18 cellular contexts compared by ENCODE assay signal in genomic region chr2:12733846-12734245, GRCh38. TPM values are rescaled to one million over a fixed set of nuclear protein-coding genes. Genes with fewer than 3 reads are reported as not detected.
DNase-seq lines count a peak whose midpoint lies in the region; ATAC-seq and TF ChIP-seq lines count a peak whose summit lies in the region.
"Had no signal": no experiment of that assay in that cellular context is flagged by ENCODE, and none has a peak within 500 bp of the region (broad histone marks: within the 10 kb centered on the region; RNA-seq: fewer than 3 reads in every experiment).

No MANE protein-coding gene starts in this region.

- peak overlapping the region in 1 of 3 donors; percentile 54 for H3K9ac ChIP-seq in skeletal muscle tissue (ENCODE audit: low read depth in 1 of 3, low read length in 3 of 3)

- H3K4me3 ChIP-seq in LNCaP clone FGC (ENCODE audit: low read depth, low read length) (no peak overlapping the region), adrenal gland (no peak overlapping the region), right cardiac atrium (ENCODE audit: low read length) (no peak overlapping the region), skeletal muscle tissue (ENCODE audit: low read length in 3 of 3) (no peak overlapping the region)
- H3K4me3 ChIP-seq: BLaER1 treated with 17β-estradiol and CSF1 and Interleukin-3, amounts not matched to agents 10 nM and 100 nM; SJSA1 had no signal

- ATAC-seq in right cardiac atrium = peak; percentile 40 to 45
- no peak for ATAC-seq in SK-N-SH treated with all-trans-retinoic acid at 6 μM for 48 hours
- ATAC-seq in GM21423 (IDR thresholded peaks at IDR 0.05; ENCODE audit: unreplicated experiment) = no peak
- no peak for ATAC-seq in HG02973 (IDR thresholded peaks at IDR 0.05; ENCODE audit: unreplicated experiment)
- ATAC-seq: stimulated activated naive CD8-positive, alpha-beta T cell treated with anti-CD3 and anti-CD28 coated beads, Interleukin-15, Interleukin-2, amounts not matched to agents 100 U/mL and 50 U/mL, for 24 hours; WTC11 had no signal

- no peaks in the 10 kb centered on the region for H3K27me3 ChIP-seq in adrenal gland
- no peaks in the 10 kb centered on the region for H3K27me3 ChIP-seq in right cardiac atrium (ENCODE audit: control insufficient read depth, insufficient read depth)
- no peaks in the 10 kb centered on the region for H3K27me3 ChIP-seq in skeletal muscle tissue (ENCODE audit: control insufficient read depth in 3 of 3, insufficient read depth in 3 of 3, low read length in 3 of 3)
- H3K27me3 ChIP-seq: BLaER1 treated with 17β-estradiol and CSF1 and Interleukin-3, amounts not matched to agents 10 nM and 100 nM; SJSA1 had no signal

- H3K4me1 ChIP-seq in adrenal gland (replicated peaks in 1 of 2) = peaks cover 17 to 50% of the 10 kb centered on the region in 2 donors
- H3K4me1 ChIP-seq in right cardiac atrium (ENCODE audit: control insufficient read depth, insufficient read depth, low read length) = peaks cover 40% of the 10 kb centered on the region
- peaks cover 31 to 57% (median 45%) of the 10 kb centered on the region in 3 donors for H3K4me1 ChIP-seq in skeletal muscle tissue (ENCODE audit: control insufficient read depth in 3 of 3, insufficient read depth in 3 of 3, low read length in 3 of 3)
- H3K4me1 ChIP-seq: SJSA1 had no signal

- intact Hi-C loops in adrenal gland (cut with DNase I) (loop anchor here in 1 of 2 donors (10.0 kb wide), 1 partner anchor 191 kb away; no protein-coding TSS in a partner anchor), right cardiac atrium (cut with DNase I) (loop anchor here in 1 of 4 donors (10.0 kb wide), 1 partner anchor 81 kb away; no protein-coding TSS in a partner anchor)

- no peak for TF ChIP-seq CTCF in LNCaP clone FGC (IDR thresholded peaks at IDR 0.05; ENCODE audit: control insufficient read depth, extremely low read depth, insufficient read depth)
- TF ChIP-seq CTCF in adrenal gland (IDR thresholded peaks at IDR 0.05) = no peak

- 32 to 65% (median 49%) methylated on average over 4 to 7 of the region's 7 CpGs for WGBS in adrenal gland, 4 donors
- 47% methylated on average over 7 of the region's 7 CpGs for WGBS in right cardiac atrium

- TF ChIP-seq POLR2A in adrenal gland (IDR thresholded peaks at IDR 0.05) = no peak

- DNase-seq in LNCaP clone FGC (ENCODE audit: low read depth) = peak; percentile 38
- DNase-seq in adrenal gland = no peak
- DNase-seq in right cardiac atrium = peak; percentile 46 to 78 (median 69)
- no peak for DNase-seq in DMS53 treated with DMSO at 0.1 percent for 48 hours (lab: John Stamatoyannopoulos, UW; ENCODE audit: unreplicated experiment)
- DNase-seq: effector CD4-positive, alpha-beta T cell; glutamatergic neuron; HFFc6; NCI-H1048; NCI-H82; stimulated activated CD4-positive, alpha-beta T cell treated with anti-CD3 and anti-CD28 coated beads, Interleukin-4, amount 100 ng/mL, for 24 hours; stimulated activated naive CD8-positive, alpha-beta T cell treated with anti-CD3 and anti-CD28 coated beads, Interleukin-15, Interleukin-2, amounts not matched to agents 100 U/mL and 50 U/mL, for 24 hours had no signal

- peaks cover 0 to 62% of the 10 kb centered on the region in 2 donors for H3K36me3 ChIP-seq in adrenal gland (replicated peaks in 1 of 2)
- peaks cover 16 to 18% (median 17%) of the 10 kb centered on the region in 3 donors for H3K36me3 ChIP-seq in skeletal muscle tissue (ENCODE audit: control insufficient read depth in 3 of 3, insufficient read depth in 3 of 3, low read length in 3 of 3)

- H3K27ac ChIP-seq in adrenal gland (peak overlapping the region in 4 of 5 donors; percentile 27 to 87 (median 57)), right cardiac atrium (ENCODE audit: low read length) (peak overlapping the region; percentile 62), skeletal muscle tissue (ENCODE audit: low read depth, low read length) (peak overlapping the region; percentile 0)
- H3K27ac ChIP-seq: SJSA1 had no signal

- H3K9me3 ChIP-seq in adrenal gland (replicated peaks in 1 of 3) (no peaks in the 10 kb centered on the region), right cardiac atrium (ENCODE audit: control insufficient read depth, low read length) (no peaks in the 10 kb centered on the region), skeletal muscle tissue (ENCODE audit: control insufficient read depth in 3 of 3, low read length in 3 of 3) (no peaks in the 10 kb centered on the region)
- H3K9me3 ChIP-seq: BLaER1 treated with 17β-estradiol and CSF1 and Interleukin-3, amounts not matched to agents 10 nM and 100 nM; SJSA1 had no signal

TF ChIP-seq in SK-N-SH treated with all-trans-retinoic acid at 6 μM for 48 hours, 23 proteins besides CTCF, POLR2A, EP300 and RAD21:
- TF ChIP-seq GLIS3 (CRISPR knock-in tag; IDR thresholded peaks at IDR 0.05) (no peak), ZFP30 (CRISPR knock-in tag; IDR thresholded peaks at IDR 0.05) (no peak)
TF ChIP-seq in SK-N-SH treated with all-trans-retinoic acid at 6 μM for 48 hours: peak in this region for 0.

RNA-seq across cellular contexts. Expression of gene TRIB2, which starts 17.1 kb away (rescaled TPM):
- 100 to 1,000 TPM in 5 of 8 donors, 10 to 100 TPM in 3; 35.5 to 263 (median 112) TPM for total RNA-seq in adrenal gland
- polyA plus RNA-seq in adrenal gland = 100 to 1,000 TPM in 2 of 3 donors, 10 to 100 TPM in 1; 37.9 to 130 (median 117) TPM
- 10 to 100 TPM; 24.7 to 32.2 (median 28.2) TPM for total RNA-seq in right cardiac atrium
- 25.3 TPM for polyA plus RNA-seq in right cardiac atrium
- 38.1 TPM for total RNA-seq in skeletal muscle tissue

Comparison
In these comparisons a context has a peak if more than half of its experiments do, and no peak if none do; other contexts are left out.
1. DNase-seq: peak in LNCaP clone FGC (single experiment) and right cardiac atrium (3 of 3); none in adrenal gland (0 of 7) and DMS53 treated with DMSO at 0.1 percent for 48 hours (single experiment).
2. H3K27ac ChIP-seq: peak in every context shown above with its lines; median percentile 62 in right cardiac atrium; 57 in adrenal gland; 0 in skeletal muscle tissue.
3. ATAC-seq: peak in right cardiac atrium (2 of 2); none in SK-N-SH treated with all-trans-retinoic acid at 6 μM for 48 hours (single experiment), GM21423 (single experiment) and HG02973 (single experiment).